ENCODE assay signal across 1 cellular context in the genomic region with DNA sequence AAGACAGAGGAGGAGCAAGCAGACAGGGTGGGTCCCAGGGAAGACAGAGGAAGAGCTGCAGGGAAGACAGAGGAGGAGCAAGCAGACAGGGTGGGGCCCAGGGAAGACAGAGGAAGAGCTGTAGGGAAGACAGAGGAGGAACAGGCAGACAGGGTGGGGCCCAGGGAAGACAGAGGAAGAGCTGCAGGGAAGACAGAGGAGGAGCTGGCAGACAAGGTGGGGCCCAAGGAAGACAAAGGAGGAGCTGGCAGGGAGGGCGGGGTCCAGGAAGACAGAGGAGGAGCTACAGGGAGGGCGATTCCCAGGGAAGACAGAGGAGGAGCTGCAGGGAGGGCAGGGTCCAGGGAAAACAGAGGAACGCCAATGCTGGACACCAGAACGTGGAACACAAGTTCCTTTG.
TF ChIP-seq lines count a peak whose summit lies in the region.

No MANE protein-coding gene starts in this region.

TF ChIP-seq in GM23338, 12 proteins besides CTCF, POLR2A, EP300 and RAD21 (continued from another document):
- TF ChIP-seq, protein P1, sequence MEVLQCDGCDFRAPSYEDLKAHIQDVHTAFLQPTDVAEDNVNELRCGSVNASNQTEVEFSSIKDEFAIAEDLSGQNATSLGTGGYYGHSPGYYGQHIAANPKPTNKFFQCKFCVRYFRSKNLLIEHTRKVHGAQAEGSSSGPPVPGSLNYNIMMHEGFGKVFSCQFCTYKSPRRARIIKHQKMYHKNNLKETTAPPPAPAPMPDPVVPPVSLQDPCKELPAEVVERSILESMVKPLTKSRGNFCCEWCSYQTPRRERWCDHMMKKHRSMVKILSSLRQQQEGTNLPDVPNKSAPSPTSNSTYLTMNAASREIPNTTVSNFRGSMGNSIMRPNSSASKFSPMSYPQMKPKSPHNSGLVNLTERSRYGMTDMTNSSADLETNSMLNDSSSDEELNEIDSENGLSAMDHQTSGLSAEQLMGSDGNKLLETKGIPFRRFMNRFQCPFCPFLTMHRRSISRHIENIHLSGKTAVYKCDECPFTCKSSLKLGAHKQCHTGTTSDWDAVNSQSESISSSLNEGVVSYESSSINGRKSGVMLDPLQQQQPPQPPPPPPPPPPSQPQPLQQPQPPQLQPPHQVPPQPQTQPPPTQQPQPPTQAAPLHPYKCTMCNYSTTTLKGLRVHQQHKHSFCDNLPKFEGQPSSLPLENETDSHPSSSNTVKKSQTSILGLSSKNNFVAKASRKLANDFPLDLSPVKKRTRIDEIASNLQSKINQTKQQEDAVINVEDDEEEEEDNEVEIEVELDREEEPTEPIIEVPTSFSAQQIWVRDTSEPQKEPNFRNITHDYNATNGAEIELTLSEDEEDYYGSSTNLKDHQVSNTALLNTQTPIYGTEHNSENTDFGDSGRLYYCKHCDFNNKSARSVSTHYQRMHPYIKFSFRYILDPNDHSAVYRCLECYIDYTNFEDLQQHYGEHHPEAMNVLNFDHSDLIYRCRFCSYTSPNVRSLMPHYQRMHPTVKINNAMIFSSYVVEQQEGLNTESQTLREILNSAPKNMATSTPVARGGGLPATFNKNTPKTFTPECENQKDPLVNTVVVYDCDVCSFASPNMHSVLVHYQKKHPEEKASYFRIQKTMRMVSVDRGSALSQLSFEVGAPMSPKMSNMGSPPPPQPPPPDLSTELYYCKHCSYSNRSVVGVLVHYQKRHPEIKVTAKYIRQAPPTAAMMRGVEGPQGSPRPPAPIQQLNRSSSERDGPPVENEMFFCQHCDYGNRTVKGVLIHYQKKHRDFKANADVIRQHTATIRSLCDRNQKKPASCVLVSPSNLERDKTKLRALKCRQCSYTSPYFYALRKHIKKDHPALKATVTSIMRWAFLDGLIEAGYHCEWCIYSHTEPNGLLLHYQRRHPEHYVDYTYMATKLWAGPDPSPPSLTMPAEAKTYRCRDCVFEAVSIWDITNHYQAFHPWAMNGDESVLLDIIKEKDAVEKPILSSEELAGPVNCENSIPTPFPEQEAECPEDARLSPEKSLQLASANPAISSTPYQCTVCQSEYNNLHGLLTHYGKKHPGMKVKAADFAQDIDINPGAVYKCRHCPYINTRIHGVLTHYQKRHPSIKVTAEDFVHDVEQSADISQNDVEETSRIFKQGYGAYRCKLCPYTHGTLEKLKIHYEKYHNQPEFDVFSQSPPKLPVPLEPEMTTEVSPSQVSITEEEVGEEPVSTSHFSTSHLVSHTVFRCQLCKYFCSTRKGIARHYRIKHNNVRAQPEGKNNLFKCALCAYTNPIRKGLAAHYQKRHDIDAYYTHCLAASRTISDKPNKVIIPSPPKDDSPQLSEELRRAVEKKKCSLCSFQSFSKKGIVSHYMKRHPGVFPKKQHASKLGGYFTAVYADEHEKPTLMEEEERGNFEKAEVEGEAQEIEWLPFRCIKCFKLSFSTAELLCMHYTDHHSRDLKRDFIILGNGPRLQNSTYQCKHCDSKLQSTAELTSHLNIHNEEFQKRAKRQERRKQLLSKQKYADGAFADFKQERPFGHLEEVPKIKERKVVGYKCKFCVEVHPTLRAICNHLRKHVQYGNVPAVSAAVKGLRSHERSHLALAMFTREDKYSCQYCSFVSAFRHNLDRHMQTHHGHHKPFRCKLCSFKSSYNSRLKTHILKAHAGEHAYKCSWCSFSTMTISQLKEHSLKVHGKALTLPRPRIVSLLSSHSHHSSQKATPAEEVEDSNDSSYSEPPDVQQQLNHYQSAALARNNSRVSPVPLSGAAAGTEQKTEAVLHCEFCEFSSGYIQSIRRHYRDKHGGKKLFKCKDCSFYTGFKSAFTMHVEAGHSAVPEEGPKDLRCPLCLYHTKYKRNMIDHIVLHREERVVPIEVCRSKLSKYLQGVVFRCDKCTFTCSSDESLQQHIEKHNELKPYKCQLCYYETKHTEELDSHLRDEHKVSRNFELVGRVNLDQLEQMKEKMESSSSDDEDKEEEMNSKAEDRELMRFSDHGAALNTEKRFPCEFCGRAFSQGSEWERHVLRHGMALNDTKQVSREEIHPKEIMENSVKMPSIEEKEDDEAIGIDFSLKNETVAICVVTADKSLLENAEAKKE (CRISPR knock-in tag; IDR thresholded peaks at IDR 0.05): no peak
- no peak for TF ChIP-seq CREB1 (CRISPR knock-in tag; IDR thresholded peaks at IDR 0.05; ENCODE audit: low read depth)
- TF ChIP-seq ZNF331 (CRISPR knock-in tag; IDR thresholded peaks at IDR 0.05; ENCODE audit: low read depth): no peak
- no peak for TF ChIP-seq EZH2phosphoT487 (IDR thresholded peaks at IDR 0.05; ENCODE audit: unreplicated experiment)
- no peak for TF ChIP-seq EZH2 (IDR thresholded peaks at IDR 0.05; ENCODE audit: low read depth, unreplicated experiment)
- TF ChIP-seq NANOG (IDR thresholded peaks at IDR 0.05; ENCODE audit: borderline replicate concordance): no peak
